8 cellular contexts compared by ENCODE assay signal in genomic region chr11:120335596-120335927, GRCh38.
DNase-seq lines count a peak whose midpoint lies in the region; ATAC-seq lines count a peak whose summit lies in the region.

No MANE protein-coding gene starts in this region.

- ATAC-seq in GM21515 (IDR thresholded peaks at IDR 0.05; ENCODE audit: unreplicated experiment): peak; percentile 26
- peak; percentile 23 for ATAC-seq in activated naive CD8-positive, alpha-beta T cell treated with anti-CD3 and anti-CD28 coated beads, Interleukin-2, amount 50 U/mL, for 24 hours
- ATAC-seq in stimulated activated memory B cell treated with anti-CD40 and anti-IgM and Interleukin-4, amounts not matched to agents 10 μg/mL and 1 μg/mL and 100 μg/mL, for 72 hours: peak; percentile 62
- no peak for ATAC-seq in HG02884 (IDR thresholded peaks at IDR 0.05; ENCODE audit: unreplicated experiment)

- peaks cover 1% of the 10 kb centered on the region for H3K36me3 Mint-ChIP-seq in activated naive CD8-positive, alpha-beta T cell treated with anti-CD3 and anti-CD28 coated beads, Interleukin-2, amount 50 U/mL, for 24 hours (ENCODE audit: low read depth)
- no peaks in the 10 kb centered on the region for H3K36me3 Mint-ChIP-seq in stimulated activated memory B cell treated with anti-CD40 and anti-IgM and Interleukin-4, amounts not matched to agents 10 μg/mL and 1 μg/mL and 100 μg/mL, for 72 hours

- H3K4me3 ChIP-seq in iPS-18c (ENCODE audit: insufficient read depth, low read depth, low read length): peak overlapping the region; percentile 88

- DNase-seq in ELR (ENCODE audit: low read depth) (peak; percentile 43), NCI-H1105 treated with DMSO at 0.1 percent for 48 hours (lab: John Stamatoyannopoulos, UW) (peak; percentile 80), EL (no peak)
- DNase-seq in activated naive CD8-positive, alpha-beta T cell treated with anti-CD3 and anti-CD28 coated beads, Interleukin-2, amount 50 U/mL, for 24 hours: peak; percentile 44

- H3K27ac Mint-ChIP-seq in activated naive CD8-positive, alpha-beta T cell treated with anti-CD3 and anti-CD28 coated beads, Interleukin-2, amount 50 U/mL, for 24 hours: no peak overlapping the region
- H3K27ac Mint-ChIP-seq in stimulated activated memory B cell treated with anti-CD40 and anti-IgM and Interleukin-4, amounts not matched to agents 10 μg/mL and 1 μg/mL and 100 μg/mL, for 72 hours: no peak overlapping the region

- H3K9me3 Mint-ChIP-seq in activated naive CD8-positive, alpha-beta T cell treated with anti-CD3 and anti-CD28 coated beads, Interleukin-2, amount 50 U/mL, for 24 hours: no peaks in the 10 kb centered on the region
- no peaks in the 10 kb centered on the region for H3K9me3 Mint-ChIP-seq in stimulated activated memory B cell treated with anti-CD40 and anti-IgM and Interleukin-4, amounts not matched to agents 10 μg/mL and 1 μg/mL and 100 μg/mL, for 72 hours

- peaks cover 54% of the 10 kb centered on the region for H3K27me3 Mint-ChIP-seq in activated naive CD8-positive, alpha-beta T cell treated with anti-CD3 and anti-CD28 coated beads, Interleukin-2, amount 50 U/mL, for 24 hours
- H3K27me3 Mint-ChIP-seq in stimulated activated memory B cell treated with anti-CD40 and anti-IgM and Interleukin-4, amounts not matched to agents 10 μg/mL and 1 μg/mL and 100 μg/mL, for 72 hours: peaks cover 60% of the 10 kb centered on the region

- peaks cover 36% of the 10 kb centered on the region for H3K4me1 Mint-ChIP-seq in activated naive CD8-positive, alpha-beta T cell treated with anti-CD3 and anti-CD28 coated beads, Interleukin-2, amount 50 U/mL, for 24 hours
- peaks cover 31% of the 10 kb centered on the region for H3K4me1 Mint-ChIP-seq in stimulated activated memory B cell treated with anti-CD40 and anti-IgM and Interleukin-4, amounts not matched to agents 10 μg/mL and 1 μg/mL and 100 μg/mL, for 72 hours

- H3K4me3 Mint-ChIP-seq in activated naive CD8-positive, alpha-beta T cell treated with anti-CD3 and anti-CD28 coated beads, Interleukin-2, amount 50 U/mL, for 24 hours: peak overlapping the region; percentile 70
- H3K4me3 Mint-ChIP-seq in stimulated activated memory B cell treated with anti-CD40 and anti-IgM and Interleukin-4, amounts not matched to agents 10 μg/mL and 1 μg/mL and 100 μg/mL, for 72 hours: peak overlapping the region; percentile 68

- no peaks in the 10 kb centered on the region for H3K9me3 ChIP-seq in iPS-18c (ENCODE audit: control insufficient read depth, insufficient read depth, low read length)
